1 cellular context compared by ENCODE assay signal in genomic region chr10:92405006-92405924, GRCh38.
TF ChIP-seq lines count a peak whose summit lies in the region.

No MANE protein-coding gene starts in this region.

TF ChIP-seq in SK-N-SH, 30 proteins besides CTCF, POLR2A, EP300 and RAD21 (continued from another document):
- TF ChIP-seq REST (IDR thresholded peaks at IDR 0.05; ENCODE audit: low read depth, low read length), result no peak
- TF ChIP-seq JUND (IDR thresholded peaks at IDR 0.05), result no peak
- no peak for TF ChIP-seq RXRA (IDR thresholded peaks at IDR 0.05; ENCODE audit: borderline replicate concordance, low read depth)
- no peak for TF ChIP-seq ELF1 (IDR thresholded peaks at IDR 0.05)
- no peak for TF ChIP-seq USF2 (IDR thresholded peaks at IDR 0.05; ENCODE audit: borderline replicate concordance, low read depth, low read length)
